Comparison of ENCODE assay signal across 26 cellular contexts in genomic region chr3:128198313-128198712, GRCh38. TPM values are rescaled to one million over a fixed set of nuclear protein-coding genes. Genes with fewer than 3 reads are reported as not detected.
A peak's percentile ranks its signal among the peaks of the same experiment; 100 is the strongest.
DNase-seq lines count a peak whose midpoint lies in the region; ATAC-seq and TF ChIP-seq lines count a peak whose summit lies in the region.
"Had no signal": no experiment of that assay in that cellular context is flagged by ENCODE, and none has a peak within 500 bp of the region (broad histone marks: within the 10 kb centered on the region; RNA-seq: fewer than 3 reads in every experiment).

No MANE protein-coding gene starts in this region.

- peaks cover 1 to 6% of the 10 kb centered on the region in 2 donors for H3K36me3 Mint-ChIP-seq in activated T-cell treated with anti-CD3 and anti-CD28 coated beads, Interleukin-2, amount 50 U/mL, for 72 hours (ENCODE audit: insufficient read depth in 2 of 2)
- H3K36me3 Mint-ChIP-seq in activated T-cell treated with anti-CD3 and anti-CD28 coated beads, Interleukin-2, amount 50 U/mL, for 4 hours (ENCODE audit: insufficient read depth), result peaks cover 18% of the 10 kb centered on the region
- H3K36me3 Mint-ChIP-seq in activated T-helper 2 cell treated with anti-CD3 and anti-CD28 coated beads, Interferon-gamma antibody, Interleukin-2, Interleukin-4, amounts not matched to agents 10 μg/mL and 5 μg/mL and 100 μg/mL, durations not matched to agents 14 hours and 24 hours and 36 hours (ENCODE audit: low read depth), result no peaks in the 10 kb centered on the region

- DNase-seq in activated T-cell treated with anti-CD3 and anti-CD28 coated beads, Interleukin-2, amount 50 U/mL, for 72 hours, result no peak
- no peak for DNase-seq in activated T-cell treated with anti-CD3 and anti-CD28 coated beads, Interleukin-2, amount 50 U/mL, for 4 hours
- DNase-seq in activated T-helper 2 cell treated with anti-CD3 and anti-CD28 coated beads, Interferon-gamma antibody, Interleukin-2, Interleukin-4, amounts not matched to agents 10 μg/mL and 5 μg/mL and 100 μg/mL, durations not matched to agents 14 hours and 24 hours and 36 hours (ENCODE audit: low spot score), result no peak
- DNase-seq in left kidney (ENCODE audit: low read depth, low spot score) (peak; percentile 8), gastrocnemius medialis (peak; percentile 74 to 78), HT-29 (ENCODE audit: low spot score) (no peak)
- DNase-seq: ACHN; activated CD4-positive, CD25-positive, alpha-beta regulatory T cell treated with anti-CD3 and anti-CD28 coated beads, Interleukin-2, amount 50 U/mL, for 72 hours; activated CD8-positive, alpha-beta memory T cell treated with anti-CD3 and anti-CD28 coated beads, Interleukin-2, amount 10 ng/mL, durations not matched to agents 7 days and 5 days; brain microvascular endothelial cell; DMS79 treated with DMSO at 0.1 percent for 48 hours; effector memory CD4-positive, alpha-beta T cell; hypothalamus; left ventricle myocardium superior; NCI-H1694; NCI-H2171 treated with DMSO at 0.1 percent for 48 hours; NCI-H524 treated with DMSO at 0.1 percent for 48 hours; upper lobe of right lung had no signal

- intact Hi-C loops in activated T-helper 2 cell treated with anti-CD3 and anti-CD28 coated beads, Interferon-gamma antibody, Interleukin-2, Interleukin-4, amounts not matched to agents 10 μg/mL and 5 μg/mL and 100 μg/mL, durations not matched to agents 14 hours and 24 hours and 36 hours (cut with micrococcal nuclease), result no loop called here
- intact Hi-C loops in gastrocnemius medialis (cut with DNase I; ENCODE audit: low total_unique reads), result no loop called here

- H3K4me3 ChIP-seq in gastrocnemius medialis, result peak overlapping the region in 2 of 4 donors; percentile 1 to 30
- H3K4me3 ChIP-seq: adrenal gland, BLaER1, gastroesophageal sphincter, upper lobe of right lung had no signal

- ATAC-seq in activated T-cell treated with anti-CD3 and anti-CD28 coated beads, Interleukin-2, amount 50 U/mL, for 72 hours (replicated peaks in 1 of 2), result peak; percentile 46 to 56
- no peak for ATAC-seq in activated T-cell treated with anti-CD3 and anti-CD28 coated beads, Interleukin-2, amount 50 U/mL, for 4 hours
- ATAC-seq in gastrocnemius medialis (peak; percentile 98 to 99), GM21390 (IDR thresholded peaks at IDR 0.05; ENCODE audit: unreplicated experiment) (no peak)
- ATAC-seq in activated CD4-positive, CD25-positive, alpha-beta regulatory T cell treated with anti-CD3 and anti-CD28 coated beads, Interleukin-2, amount 50 U/mL, for 24 hours, result no peak
- ATAC-seq: activated CD8-positive, alpha-beta memory T cell treated with anti-CD3 and anti-CD28 coated beads, Interleukin-2, amount 10 ng/mL, durations not matched to agents 7 days and 5 days; activated T-helper 17 cell treated with anti-CD3 and anti-CD28 coated beads, Interleukin-2, amount 50 U/mL, for 72 hours; esophagus mucosa; gastroesophageal sphincter; left ventricle myocardium superior; upper lobe of right lung had no signal

- TF ChIP-seq CTCF in gastrocnemius medialis (IDR thresholded peaks at IDR 0.05 in 4 of 5, conservative IDR thresholded peaks at IDR 0.05 in 1 of 5), result no peak

- peaks cover 29 to 42% of the 10 kb centered on the region in 2 donors for H3K4me1 ChIP-seq in gastrocnemius medialis
- H3K4me1 ChIP-seq: adrenal gland, BLaER1, upper lobe of right lung had no signal

- peaks cover 11% of the 10 kb centered on the region for H3K4me1 Mint-ChIP-seq in activated T-cell treated with anti-CD3 and anti-CD28 coated beads, Interleukin-2, amount 50 U/mL, for 72 hours (ENCODE audit: low read depth)
- peaks cover 4% of the 10 kb centered on the region for H3K4me1 Mint-ChIP-seq in activated T-cell treated with anti-CD3 and anti-CD28 coated beads, Interleukin-2, amount 50 U/mL, for 4 hours (ENCODE audit: low read depth)
- peaks cover 6% of the 10 kb centered on the region for H3K4me1 Mint-ChIP-seq in activated T-helper 2 cell treated with anti-CD3 and anti-CD28 coated beads, Interferon-gamma antibody, Interleukin-2, Interleukin-4, amounts not matched to agents 10 μg/mL and 5 μg/mL and 100 μg/mL, durations not matched to agents 14 hours and 24 hours and 36 hours (ENCODE audit: low read depth)

- in situ Hi-C loops in gastrocnemius medialis (cut with MboI; ENCODE audit: low sequenced_read_pairs in 4 of 4), result no loop called here

- H3K9me3 ChIP-seq in gastrocnemius medialis, result no peaks in the 10 kb centered on the region
- H3K9me3 ChIP-seq: BLaER1, gastroesophageal sphincter, neutrophil, upper lobe of right lung had no signal

- peak overlapping the region; percentile 76 to 86 (median 82) for H3K27ac ChIP-seq in gastrocnemius medialis
- H3K27ac ChIP-seq: adrenal gland, BLaER1, brain microvascular endothelial cell, gastroesophageal sphincter, neutrophil, upper lobe of right lung had no signal

- no peaks in the 10 kb centered on the region for H3K27me3 Mint-ChIP-seq in activated T-cell treated with anti-CD3 and anti-CD28 coated beads, Interleukin-2, amount 50 U/mL, for 72 hours (ENCODE audit: low read depth)
- no peaks in the 10 kb centered on the region for H3K27me3 Mint-ChIP-seq in activated T-cell treated with anti-CD3 and anti-CD28 coated beads, Interleukin-2, amount 50 U/mL, for 4 hours (ENCODE audit: low read depth)
- H3K27me3 Mint-ChIP-seq in activated T-helper 2 cell treated with anti-CD3 and anti-CD28 coated beads, Interferon-gamma antibody, Interleukin-2, Interleukin-4, amounts not matched to agents 10 μg/mL and 5 μg/mL and 100 μg/mL, durations not matched to agents 14 hours and 24 hours and 36 hours (ENCODE audit: low read depth), result no peaks in the 10 kb centered on the region
- H3K27me3 Mint-ChIP-seq: activated CD8-positive, alpha-beta memory T cell treated with anti-CD3 and anti-CD28 coated beads, Interleukin-2, amount 10 ng/mL, durations not matched to agents 7 days and 5 days; activated T-helper 17 cell treated with anti-CD3 and anti-CD28 coated beads, Interleukin-2, amount 50 U/mL, for 72 hours had no signal

- H3K27me3 ChIP-seq in gastrocnemius medialis, result no peaks in the 10 kb centered on the region
- H3K27me3 ChIP-seq: adrenal gland, BLaER1, brain microvascular endothelial cell, gastroesophageal sphincter, neutrophil, upper lobe of right lung had no signal

- no peaks in the 10 kb centered on the region for H3K9me3 Mint-ChIP-seq in activated T-cell treated with anti-CD3 and anti-CD28 coated beads, Interleukin-2, amount 50 U/mL, for 72 hours
- no peaks in the 10 kb centered on the region for H3K9me3 Mint-ChIP-seq in activated T-cell treated with anti-CD3 and anti-CD28 coated beads, Interleukin-2, amount 50 U/mL, for 4 hours
- H3K9me3 Mint-ChIP-seq in activated T-helper 2 cell treated with anti-CD3 and anti-CD28 coated beads, Interferon-gamma antibody, Interleukin-2, Interleukin-4, amounts not matched to agents 10 μg/mL and 5 μg/mL and 100 μg/mL, durations not matched to agents 14 hours and 24 hours and 36 hours, result no peaks in the 10 kb centered on the region
- H3K9me3 Mint-ChIP-seq: activated T-helper 17 cell treated with anti-CD3 and anti-CD28 coated beads, Interleukin-2, amount 50 U/mL, for 72 hours had no signal

- no peaks in the 10 kb centered on the region for H3K36me3 ChIP-seq in gastrocnemius medialis
- H3K36me3 ChIP-seq: adrenal gland, brain microvascular endothelial cell, gastroesophageal sphincter, neutrophil, upper lobe of right lung had no signal

- no peak for TF ChIP-seq POLR2A in gastrocnemius medialis (IDR thresholded peaks at IDR 0.05)

- peak overlapping the region; percentile 6 to 28 for H3K4me3 Mint-ChIP-seq in activated T-cell treated with anti-CD3 and anti-CD28 coated beads, Interleukin-2, amount 50 U/mL, for 72 hours
- no peak overlapping the region for H3K4me3 Mint-ChIP-seq in activated T-cell treated with anti-CD3 and anti-CD28 coated beads, Interleukin-2, amount 50 U/mL, for 4 hours
- H3K4me3 Mint-ChIP-seq in activated T-helper 2 cell treated with anti-CD3 and anti-CD28 coated beads, Interferon-gamma antibody, Interleukin-2, Interleukin-4, amounts not matched to agents 10 μg/mL and 5 μg/mL and 100 μg/mL, durations not matched to agents 14 hours and 24 hours and 36 hours (ENCODE audit: low read depth), result no peak overlapping the region
- H3K4me3 Mint-ChIP-seq: activated CD8-positive, alpha-beta memory T cell treated with anti-CD3 and anti-CD28 coated beads, Interleukin-2, amount 10 ng/mL, durations not matched to agents 7 days and 5 days; activated T-helper 17 cell treated with anti-CD3 and anti-CD28 coated beads, Interleukin-2, amount 50 U/mL, for 72 hours had no signal

- peak overlapping the region; percentile 45 for H3K27ac Mint-ChIP-seq in activated T-cell treated with anti-CD3 and anti-CD28 coated beads, Interleukin-2, amount 50 U/mL, for 72 hours
- peak overlapping the region; percentile 3 for H3K27ac Mint-ChIP-seq in activated T-helper 2 cell treated with anti-CD3 and anti-CD28 coated beads, Interferon-gamma antibody, Interleukin-2, Interleukin-4, amounts not matched to agents 10 μg/mL and 5 μg/mL and 100 μg/mL, durations not matched to agents 14 hours and 24 hours and 36 hours
- H3K27ac Mint-ChIP-seq: activated CD8-positive, alpha-beta memory T cell treated with anti-CD3 and anti-CD28 coated beads, Interleukin-2, amount 10 ng/mL, durations not matched to agents 7 days and 5 days; activated T-helper 17 cell treated with anti-CD3 and anti-CD28 coated beads, Interleukin-2, amount 50 U/mL, for 72 hours had no signal

RNA-seq across cellular contexts. Expression of gene EEFSEC, which starts 45.0 kb away (rescaled TPM):
- total RNA-seq in activated T-cell treated with anti-CD3 and anti-CD28 coated beads, Interleukin-2, amount 50 U/mL, for 72 hours, result 10 to 100 TPM; 15.7 to 17.2 TPM
- total RNA-seq in activated T-cell treated with anti-CD3 and anti-CD28 coated beads, Interleukin-2, amount 50 U/mL, for 4 hours, result 10 to 100 TPM; 20.2 to 23.9 (median 21.9) TPM
- 22.0 and 23.8 TPM in 2 replicates for total RNA-seq in activated T-helper 2 cell treated with anti-CD3 and anti-CD28 coated beads, Interferon-gamma antibody, Interleukin-2, Interleukin-4, amounts not matched to agents 10 μg/mL and 5 μg/mL and 100 μg/mL, durations not matched to agents 14 hours and 24 hours and 36 hours
- 10 to 100 TPM; 21.0 to 29.4 (median 23.4) TPM for total RNA-seq in gastrocnemius medialis
- total RNA-seq in HT-29 (2014; rRNA removed; shearing (Covaris generic)), result 16.8 and 22.0 TPM in 2 replicates

Comparison
In these comparisons a context has a peak if more than half of its experiments do, and no peak if none do; other contexts are left out.
1. ATAC-seq: peak in activated T-cell treated with anti-CD3 and anti-CD28 coated beads, Interleukin-2, amount 50 U/mL, for 72 hours (2 of 2) and gastrocnemius medialis (2 of 2); none in activated T-cell treated with anti-CD3 and anti-CD28 coated beads, Interleukin-2, amount 50 U/mL, for 4 hours (0 of 2), activated CD4-positive, CD25-positive, alpha-beta regulatory T cell treated with anti-CD3 and anti-CD28 coated beads, Interleukin-2, amount 50 U/mL, for 24 hours (0 of 2) and GM21390 (single experiment).
2. H3K4me3 Mint-ChIP-seq: peak in activated T-cell treated with anti-CD3 and anti-CD28 coated beads, Interleukin-2, amount 50 U/mL, for 72 hours (2 of 2); none in activated T-cell treated with anti-CD3 and anti-CD28 coated beads, Interleukin-2, amount 50 U/mL, for 4 hours (single experiment) and activated T-helper 2 cell treated with anti-CD3 and anti-CD28 coated beads, Interferon-gamma antibody, Interleukin-2, Interleukin-4, amounts not matched to agents 10 μg/mL and 5 μg/mL and 100 μg/mL, durations not matched to agents 14 hours and 24 hours and 36 hours (single experiment).
3. DNase-seq: peak in left kidney (single experiment) and gastrocnemius medialis (2 of 2); none in activated T-cell treated with anti-CD3 and anti-CD28 coated beads, Interleukin-2, amount 50 U/mL, for 72 hours (0 of 2), activated T-cell treated with anti-CD3 and anti-CD28 coated beads, Interleukin-2, amount 50 U/mL, for 4 hours (single experiment), activated T-helper 2 cell treated with anti-CD3 and anti-CD28 coated beads, Interferon-gamma antibody, Interleukin-2, Interleukin-4, amounts not matched to agents 10 μg/mL and 5 μg/mL and 100 μg/mL, durations not matched to agents 14 hours and 24 hours and 36 hours (single experiment) and HT-29 (single experiment).